1 cellular context compared by ENCODE assay signal in the genomic region with DNA sequence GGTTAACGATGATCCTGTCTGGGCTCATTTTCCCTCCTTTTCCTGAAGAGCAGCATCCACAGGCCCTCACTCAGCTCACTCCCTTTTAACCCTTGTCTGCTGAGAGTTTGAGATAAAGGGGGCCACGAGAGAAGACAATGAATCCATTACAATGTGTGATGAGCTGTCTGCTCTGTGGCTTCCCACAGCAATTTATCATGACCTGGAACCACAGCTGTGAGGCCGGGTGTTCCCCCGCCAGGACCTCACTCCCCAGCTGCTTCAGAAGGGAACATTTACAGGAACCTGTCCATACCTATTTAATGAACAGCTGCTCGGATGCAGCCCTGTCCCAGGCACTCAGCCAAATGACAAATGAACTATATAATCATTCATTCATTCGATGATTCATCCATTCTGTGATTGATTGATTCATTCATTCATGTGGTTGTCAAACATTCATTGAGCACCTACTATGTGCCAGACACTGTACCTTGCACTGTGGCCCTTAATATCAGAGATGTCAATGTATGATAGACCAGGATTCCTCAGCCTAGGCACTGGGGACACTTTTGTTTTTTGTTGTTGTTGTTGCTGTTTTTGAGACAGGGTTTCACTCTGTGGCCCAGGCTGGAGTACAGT.
TF ChIP-seq lines count a peak whose summit lies in the region.

No MANE protein-coding gene starts in this region.

TF ChIP-seq in GM23338, 12 proteins besides CTCF, POLR2A, EP300 and RAD21 (continued from another document):
- TF ChIP-seq, protein P1, sequence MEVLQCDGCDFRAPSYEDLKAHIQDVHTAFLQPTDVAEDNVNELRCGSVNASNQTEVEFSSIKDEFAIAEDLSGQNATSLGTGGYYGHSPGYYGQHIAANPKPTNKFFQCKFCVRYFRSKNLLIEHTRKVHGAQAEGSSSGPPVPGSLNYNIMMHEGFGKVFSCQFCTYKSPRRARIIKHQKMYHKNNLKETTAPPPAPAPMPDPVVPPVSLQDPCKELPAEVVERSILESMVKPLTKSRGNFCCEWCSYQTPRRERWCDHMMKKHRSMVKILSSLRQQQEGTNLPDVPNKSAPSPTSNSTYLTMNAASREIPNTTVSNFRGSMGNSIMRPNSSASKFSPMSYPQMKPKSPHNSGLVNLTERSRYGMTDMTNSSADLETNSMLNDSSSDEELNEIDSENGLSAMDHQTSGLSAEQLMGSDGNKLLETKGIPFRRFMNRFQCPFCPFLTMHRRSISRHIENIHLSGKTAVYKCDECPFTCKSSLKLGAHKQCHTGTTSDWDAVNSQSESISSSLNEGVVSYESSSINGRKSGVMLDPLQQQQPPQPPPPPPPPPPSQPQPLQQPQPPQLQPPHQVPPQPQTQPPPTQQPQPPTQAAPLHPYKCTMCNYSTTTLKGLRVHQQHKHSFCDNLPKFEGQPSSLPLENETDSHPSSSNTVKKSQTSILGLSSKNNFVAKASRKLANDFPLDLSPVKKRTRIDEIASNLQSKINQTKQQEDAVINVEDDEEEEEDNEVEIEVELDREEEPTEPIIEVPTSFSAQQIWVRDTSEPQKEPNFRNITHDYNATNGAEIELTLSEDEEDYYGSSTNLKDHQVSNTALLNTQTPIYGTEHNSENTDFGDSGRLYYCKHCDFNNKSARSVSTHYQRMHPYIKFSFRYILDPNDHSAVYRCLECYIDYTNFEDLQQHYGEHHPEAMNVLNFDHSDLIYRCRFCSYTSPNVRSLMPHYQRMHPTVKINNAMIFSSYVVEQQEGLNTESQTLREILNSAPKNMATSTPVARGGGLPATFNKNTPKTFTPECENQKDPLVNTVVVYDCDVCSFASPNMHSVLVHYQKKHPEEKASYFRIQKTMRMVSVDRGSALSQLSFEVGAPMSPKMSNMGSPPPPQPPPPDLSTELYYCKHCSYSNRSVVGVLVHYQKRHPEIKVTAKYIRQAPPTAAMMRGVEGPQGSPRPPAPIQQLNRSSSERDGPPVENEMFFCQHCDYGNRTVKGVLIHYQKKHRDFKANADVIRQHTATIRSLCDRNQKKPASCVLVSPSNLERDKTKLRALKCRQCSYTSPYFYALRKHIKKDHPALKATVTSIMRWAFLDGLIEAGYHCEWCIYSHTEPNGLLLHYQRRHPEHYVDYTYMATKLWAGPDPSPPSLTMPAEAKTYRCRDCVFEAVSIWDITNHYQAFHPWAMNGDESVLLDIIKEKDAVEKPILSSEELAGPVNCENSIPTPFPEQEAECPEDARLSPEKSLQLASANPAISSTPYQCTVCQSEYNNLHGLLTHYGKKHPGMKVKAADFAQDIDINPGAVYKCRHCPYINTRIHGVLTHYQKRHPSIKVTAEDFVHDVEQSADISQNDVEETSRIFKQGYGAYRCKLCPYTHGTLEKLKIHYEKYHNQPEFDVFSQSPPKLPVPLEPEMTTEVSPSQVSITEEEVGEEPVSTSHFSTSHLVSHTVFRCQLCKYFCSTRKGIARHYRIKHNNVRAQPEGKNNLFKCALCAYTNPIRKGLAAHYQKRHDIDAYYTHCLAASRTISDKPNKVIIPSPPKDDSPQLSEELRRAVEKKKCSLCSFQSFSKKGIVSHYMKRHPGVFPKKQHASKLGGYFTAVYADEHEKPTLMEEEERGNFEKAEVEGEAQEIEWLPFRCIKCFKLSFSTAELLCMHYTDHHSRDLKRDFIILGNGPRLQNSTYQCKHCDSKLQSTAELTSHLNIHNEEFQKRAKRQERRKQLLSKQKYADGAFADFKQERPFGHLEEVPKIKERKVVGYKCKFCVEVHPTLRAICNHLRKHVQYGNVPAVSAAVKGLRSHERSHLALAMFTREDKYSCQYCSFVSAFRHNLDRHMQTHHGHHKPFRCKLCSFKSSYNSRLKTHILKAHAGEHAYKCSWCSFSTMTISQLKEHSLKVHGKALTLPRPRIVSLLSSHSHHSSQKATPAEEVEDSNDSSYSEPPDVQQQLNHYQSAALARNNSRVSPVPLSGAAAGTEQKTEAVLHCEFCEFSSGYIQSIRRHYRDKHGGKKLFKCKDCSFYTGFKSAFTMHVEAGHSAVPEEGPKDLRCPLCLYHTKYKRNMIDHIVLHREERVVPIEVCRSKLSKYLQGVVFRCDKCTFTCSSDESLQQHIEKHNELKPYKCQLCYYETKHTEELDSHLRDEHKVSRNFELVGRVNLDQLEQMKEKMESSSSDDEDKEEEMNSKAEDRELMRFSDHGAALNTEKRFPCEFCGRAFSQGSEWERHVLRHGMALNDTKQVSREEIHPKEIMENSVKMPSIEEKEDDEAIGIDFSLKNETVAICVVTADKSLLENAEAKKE (CRISPR knock-in tag; IDR thresholded peaks at IDR 0.05): no peak
- TF ChIP-seq, protein P2, sequence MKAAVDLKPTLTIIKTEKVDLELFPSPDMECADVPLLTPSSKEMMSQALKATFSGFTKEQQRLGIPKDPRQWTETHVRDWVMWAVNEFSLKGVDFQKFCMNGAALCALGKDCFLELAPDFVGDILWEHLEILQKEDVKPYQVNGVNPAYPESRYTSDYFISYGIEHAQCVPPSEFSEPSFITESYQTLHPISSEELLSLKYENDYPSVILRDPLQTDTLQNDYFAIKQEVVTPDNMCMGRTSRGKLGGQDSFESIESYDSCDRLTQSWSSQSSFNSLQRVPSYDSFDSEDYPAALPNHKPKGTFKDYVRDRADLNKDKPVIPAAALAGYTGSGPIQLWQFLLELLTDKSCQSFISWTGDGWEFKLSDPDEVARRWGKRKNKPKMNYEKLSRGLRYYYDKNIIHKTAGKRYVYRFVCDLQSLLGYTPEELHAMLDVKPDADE (IDR thresholded peaks at IDR 0.05): no peak
- TF ChIP-seq, protein P3, sequence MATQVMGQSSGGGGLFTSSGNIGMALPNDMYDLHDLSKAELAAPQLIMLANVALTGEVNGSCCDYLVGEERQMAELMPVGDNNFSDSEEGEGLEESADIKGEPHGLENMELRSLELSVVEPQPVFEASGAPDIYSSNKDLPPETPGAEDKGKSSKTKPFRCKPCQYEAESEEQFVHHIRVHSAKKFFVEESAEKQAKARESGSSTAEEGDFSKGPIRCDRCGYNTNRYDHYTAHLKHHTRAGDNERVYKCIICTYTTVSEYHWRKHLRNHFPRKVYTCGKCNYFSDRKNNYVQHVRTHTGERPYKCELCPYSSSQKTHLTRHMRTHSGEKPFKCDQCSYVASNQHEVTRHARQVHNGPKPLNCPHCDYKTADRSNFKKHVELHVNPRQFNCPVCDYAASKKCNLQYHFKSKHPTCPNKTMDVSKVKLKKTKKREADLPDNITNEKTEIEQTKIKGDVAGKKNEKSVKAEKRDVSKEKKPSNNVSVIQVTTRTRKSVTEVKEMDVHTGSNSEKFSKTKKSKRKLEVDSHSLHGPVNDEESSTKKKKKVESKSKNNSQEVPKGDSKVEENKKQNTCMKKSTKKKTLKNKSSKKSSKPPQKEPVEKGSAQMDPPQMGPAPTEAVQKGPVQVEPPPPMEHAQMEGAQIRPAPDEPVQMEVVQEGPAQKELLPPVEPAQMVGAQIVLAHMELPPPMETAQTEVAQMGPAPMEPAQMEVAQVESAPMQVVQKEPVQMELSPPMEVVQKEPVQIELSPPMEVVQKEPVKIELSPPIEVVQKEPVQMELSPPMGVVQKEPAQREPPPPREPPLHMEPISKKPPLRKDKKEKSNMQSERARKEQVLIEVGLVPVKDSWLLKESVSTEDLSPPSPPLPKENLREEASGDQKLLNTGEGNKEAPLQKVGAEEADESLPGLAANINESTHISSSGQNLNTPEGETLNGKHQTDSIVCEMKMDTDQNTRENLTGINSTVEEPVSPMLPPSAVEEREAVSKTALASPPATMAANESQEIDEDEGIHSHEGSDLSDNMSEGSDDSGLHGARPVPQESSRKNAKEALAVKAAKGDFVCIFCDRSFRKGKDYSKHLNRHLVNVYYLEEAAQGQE (IDR thresholded peaks at IDR 0.05; ENCODE audit: unreplicated experiment): no peak
